In the genomic region with DNA sequence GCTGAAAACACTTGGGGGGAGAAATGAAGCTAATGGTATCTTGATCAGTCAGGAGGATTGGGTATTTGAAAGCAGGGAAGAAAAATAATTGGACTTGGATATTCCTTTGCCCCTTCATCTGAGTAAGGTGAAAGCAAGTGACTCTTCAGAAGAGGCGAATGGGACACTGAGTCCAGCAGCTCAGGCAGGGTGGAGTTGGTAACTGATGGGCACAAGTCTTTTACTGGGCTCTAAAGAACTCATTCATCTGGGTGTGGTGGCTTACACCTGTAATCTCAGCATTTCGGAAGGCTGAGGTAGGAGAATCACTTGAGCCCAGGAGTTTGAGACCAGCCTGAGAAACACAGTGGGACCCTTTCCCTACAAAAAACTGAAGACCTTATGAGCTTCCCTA, we compare ENCODE assay signal across 8 cellular contexts. TPM values are rescaled to one million over a fixed set of nuclear protein-coding genes. Genes with fewer than 3 reads are reported as not detected.
DNase-seq lines count a peak whose midpoint lies in the region; ATAC-seq and TF ChIP-seq lines count a peak whose summit lies in the region.

No MANE protein-coding gene starts in this region.

- WGBS in body of pancreas, 2 donors = 58 to 60% methylated on average over 2 of the region's 2 CpGs
- 96% methylated on average over 2 of the region's 2 CpGs for WGBS in mesenchymal stem cell
- 34 to 36% methylated on average over 2 of the region's 2 CpGs for WGBS in transverse colon (ENCODE audit: low coverage in 1 of 2), 2 donors

- TF ChIP-seq CTCF in body of pancreas (IDR thresholded peaks at IDR 0.05) (no peak), transverse colon (IDR thresholded peaks at IDR 0.05) (no peak)

- peak overlapping the region; percentile 42 for H2BK120ac ChIP-seq in mesenchymal stem cell (ENCODE audit: low read depth, low read length)

- H3K79me1 ChIP-seq in mesenchymal stem cell (replicated peaks; ENCODE audit: low read length, poor library complexity, severe bottlenecking) = peaks cover 2% of the 10 kb centered on the region

- H3K36me3 ChIP-seq in body of pancreas (replicated peaks in 1 of 2; ENCODE audit: insufficient read depth in 1 of 2, low read depth in 2 of 2) = no peaks in the 10 kb centered on the region
- H3K36me3 ChIP-seq in mesenchymal stem cell (ENCODE audit: control insufficient read depth in 1 of 2, insufficient read depth in 2 of 2, low read depth in 1 of 2, low read length in 2 of 2) = peaks cover 0 to 6% of the 10 kb centered on the region in 2 experiments
- H3K36me3 ChIP-seq in transverse colon = no peaks in the 10 kb centered on the region

- no peak overlapping the region for H4K8ac ChIP-seq in mesenchymal stem cell (ENCODE audit: low read length)

- ATAC-seq in body of pancreas = no peak
- no peak for ATAC-seq in GM21515 (IDR thresholded peaks at IDR 0.05; ENCODE audit: unreplicated experiment)

- H3K36me3 Mint-ChIP-seq in activated naive CD4-positive, alpha-beta T cell treated with anti-CD3 and anti-CD28 coated beads, Interleukin-2, amount 10 ng/mL, durations not matched to agents 7 days and 5 days = peaks cover 40% of the 10 kb centered on the region

- in situ Hi-C loops in transverse colon (cut with MboI; ENCODE audit: low pct_ligation_motif_present in 1 of 4, low pct_unique_long_range_greater_than_20kb in 1 of 4, low sequenced_read_pairs in 3 of 4) = no loop called here

- no peaks in the 10 kb centered on the region for H3K27me3 ChIP-seq in body of pancreas
- H3K27me3 ChIP-seq in mesenchymal stem cell (ENCODE audit: control insufficient read depth in 1 of 2, insufficient read depth in 1 of 2, low read length in 2 of 2) = no peaks in the 10 kb centered on the region
- no peaks in the 10 kb centered on the region for H3K27me3 ChIP-seq in transverse colon

- no peaks in the 10 kb centered on the region for H3K9me3 Mint-ChIP-seq in activated naive CD4-positive, alpha-beta T cell treated with anti-CD3 and anti-CD28 coated beads, Interleukin-2, amount 10 ng/mL, durations not matched to agents 7 days and 5 days

- H3K9ac ChIP-seq in mesenchymal stem cell (ENCODE audit: low read length) = peak overlapping the region; percentile 80

- H3K4me1 Mint-ChIP-seq in activated naive CD4-positive, alpha-beta T cell treated with anti-CD3 and anti-CD28 coated beads, Interleukin-2, amount 10 ng/mL, durations not matched to agents 7 days and 5 days = peaks cover 91% of the 10 kb centered on the region

- no peaks in the 10 kb centered on the region for H3K27me3 Mint-ChIP-seq in activated naive CD4-positive, alpha-beta T cell treated with anti-CD3 and anti-CD28 coated beads, Interleukin-2, amount 10 ng/mL, durations not matched to agents 7 days and 5 days

- peak overlapping the region; percentile 73 for H3K4me3 Mint-ChIP-seq in activated naive CD4-positive, alpha-beta T cell treated with anti-CD3 and anti-CD28 coated beads, Interleukin-2, amount 10 ng/mL, durations not matched to agents 7 days and 5 days

- intact Hi-C loops in body of pancreas (cut with DNase I) = no loop called here
- intact Hi-C loops in transverse colon (cut with DNase I; ENCODE audit: low total_unique reads) = no loop called here

- peak overlapping the region; percentile 34 to 100 (median 78) for H3K27ac ChIP-seq in body of pancreas
- H3K27ac ChIP-seq in mesenchymal stem cell (ENCODE audit: low read length, poor library complexity, severe bottlenecking) = peak overlapping the region; percentile 96
- peak overlapping the region; percentile 99 to 100 (median 100) for H3K27ac ChIP-seq in transverse colon

- no peak overlapping the region for H2BK5ac ChIP-seq in mesenchymal stem cell (ENCODE audit: low read depth, low read length, poor library complexity, severe bottlenecking)

- TF ChIP-seq EP300 in transverse colon (IDR thresholded peaks at IDR 0.05; ENCODE audit: low read depth) = no peak

- H2AK5ac ChIP-seq in mesenchymal stem cell (ENCODE audit: low read length, severe bottlenecking) = peak overlapping the region; percentile 97

- H3K4ac ChIP-seq in mesenchymal stem cell (ENCODE audit: low read depth in 1 of 2, low read length in 2 of 2) = no peak overlapping the region

- no peak overlapping the region for H2BK12ac ChIP-seq in mesenchymal stem cell (ENCODE audit: low read length in 2 of 2)

- peak overlapping the region in 1 of 2 experiments; percentile 80 for H3K18ac ChIP-seq in mesenchymal stem cell (ENCODE audit: low read depth in 1 of 2, low read length in 2 of 2)

- H3K9me3 ChIP-seq in body of pancreas (no peaks in the 10 kb centered on the region), mesenchymal stem cell (ENCODE audit: control insufficient read depth, low read length) (no peaks in the 10 kb centered on the region), transverse colon (no peaks in the 10 kb centered on the region)

- no peak overlapping the region for H4K91ac ChIP-seq in mesenchymal stem cell (ENCODE audit: low read length)

- H3K23ac ChIP-seq in mesenchymal stem cell (ENCODE audit: low read length in 2 of 2) = no peak overlapping the region

- H3K4me1 ChIP-seq in body of pancreas = peaks cover 91% of the 10 kb centered on the region
- H3K4me1 ChIP-seq in mesenchymal stem cell (ENCODE audit: control insufficient read depth, insufficient read depth, low read depth, low read length) = peaks cover 33% of the 10 kb centered on the region
- peaks cover 30 to 97% (median 71%) of the 10 kb centered on the region in 4 donors for H3K4me1 ChIP-seq in transverse colon

- no peak for TF ChIP-seq POLR2A in body of pancreas (IDR thresholded peaks at IDR 0.05)
- TF ChIP-seq POLR2A in transverse colon (IDR thresholded peaks at IDR 0.05) = peak; percentile 45

- peak overlapping the region; percentile 20 for H3K4me2 ChIP-seq in mesenchymal stem cell (ENCODE audit: low read length, poor library complexity, severe bottlenecking)

- no peak overlapping the region for H3K14ac ChIP-seq in mesenchymal stem cell (ENCODE audit: low read length in 2 of 2)

- H2AFZ ChIP-seq in mesenchymal stem cell (ENCODE audit: low read depth, low read length) = no peak overlapping the region

- no peak overlapping the region for H2BK15ac ChIP-seq in mesenchymal stem cell (ENCODE audit: low read depth, poor library complexity, severe bottlenecking)

- H3K4me3 ChIP-seq in body of pancreas (no peak overlapping the region), mesenchymal stem cell (ENCODE audit: insufficient read depth in 1 of 2, low read depth in 1 of 2, low read length in 2 of 2) (peak overlapping the region in 1 of 2 experiments; percentile 61), transverse colon (peak overlapping the region in 1 of 4 donors; percentile 38)

- DNase-seq in activated naive CD4-positive, alpha-beta T cell treated with anti-CD3 and anti-CD28 coated beads, Interleukin-2, amount 10 ng/mL, durations not matched to agents 7 days and 5 days = no peak
- no peak for DNase-seq in activated naive CD4-positive, alpha-beta T cell treated with anti-CD3 and anti-CD28 coated beads, Interleukin-2, amount 50 U/mL, for 16 hours
- DNase-seq in body of pancreas (no peak), mesenchymal stem cell (no peak), transverse colon (peak; percentile 67), NCI-H2081 treated with DMSO at 0.1 percent for 48 hours (lab: John Stamatoyannopoulos, UW) (no peak)
- DNase-seq in stimulated activated CD4-positive, alpha-beta T cell treated with anti-CD3 and anti-CD28 coated beads, Interleukin-2, amount 100 ng/mL, for 48 hours = no peak

- CTCF ChIA-PET in activated naive CD4-positive, alpha-beta T cell treated with anti-CD3 and anti-CD28 coated beads, Interleukin-2, amount 10 ng/mL, durations not matched to agents 7 days and 5 days (lab: Charles Lee) = interaction anchor here (1.1 kb wide), 1 partner anchor 55 kb away, joined by 6 read pairs; a partner anchor contains a TSS

- H3K27ac Mint-ChIP-seq in activated naive CD4-positive, alpha-beta T cell treated with anti-CD3 and anti-CD28 coated beads, Interleukin-2, amount 10 ng/mL, durations not matched to agents 7 days and 5 days = peak overlapping the region; percentile 94

RNA-seq across cellular contexts. Expression of a gene that starts 11.2 kb away (rescaled TPM):
- 100 to 1,000 TPM in 1 of 2 donors, 10 to 100 TPM in 1; 83.3 to 113 TPM for total RNA-seq in body of pancreas
- 25.5 TPM for polyA plus RNA-seq in mesenchymal stem cell (2013, experiment 1 of 2)
- 25.2 TPM for polyA plus RNA-seq in mesenchymal stem cell (2013, experiment 2 of 2)
- 100 to 1,000 TPM; 148 to 449 (median 323) TPM for total RNA-seq in transverse colon

RNA-seq across cellular contexts. Expression of a gene that starts 55.3 kb away (rescaled TPM):
- total RNA-seq in body of pancreas (10 to 100 TPM; 19.8 to 31.1 TPM), transverse colon (100 to 1,000 TPM in 1 of 4 donors, 10 to 100 TPM in 1, 1 to 10 TPM in 2; 2.2 to 111 (median 44.9) TPM)
- polyA plus RNA-seq in mesenchymal stem cell (2013, experiment 1 of 2) = 145 TPM
- 144 TPM for polyA plus RNA-seq in mesenchymal stem cell (2013, experiment 2 of 2)

RNA-seq across cellular contexts. Expression of a gene that starts 55.7 kb away (rescaled TPM):
- 10 to 100 TPM in 1 of 2 donors, 1 to 10 TPM in 1; 9.3 to 24.7 TPM for total RNA-seq in body of pancreas
- polyA plus RNA-seq in mesenchymal stem cell (2013, experiment 1 of 2) = 4.5 TPM
- polyA plus RNA-seq in mesenchymal stem cell (2013, experiment 2 of 2) = 4.3 TPM
- total RNA-seq in transverse colon = 100 to 1,000 TPM in 1 of 4 donors, 10 to 100 TPM in 3; 23.9 to 104 (median 35.8) TPM

RNA-seq across cellular contexts. Expression of a gene that starts 55.8 kb away (rescaled TPM):
- total RNA-seq in body of pancreas (1 to 10 TPM; 3.0 to 6.0 TPM), transverse colon (10 to 100 TPM in 3 of 4 donors, 1 to 10 TPM in 1; 4.8 to 68.4 (median 38.1) TPM)
- 0.47 TPM for polyA plus RNA-seq in mesenchymal stem cell (2013, experiment 1 of 2)
- polyA plus RNA-seq in mesenchymal stem cell (2013, experiment 2 of 2) = 0.53 TPM
